ENCODE assay signal across 2 cellular contexts in genomic region chr4:6747690-6748068, GRCh38.
TF ChIP-seq lines count a peak whose summit lies in the region.

No MANE protein-coding gene starts in this region.

TF ChIP-seq in HEK293, 187 proteins besides CTCF, POLR2A, EP300 and RAD21:
- TF ChIP-seq KLF1 (tag by site-specific recombination; IDR thresholded peaks at IDR 0.05) (peak; percentile 75), REPIN1 (tag by site-specific recombination; IDR thresholded peaks at IDR 0.05; ENCODE audit: low read depth) (no peak)

TF ChIP-seq in K562, 482 proteins besides CTCF, POLR2A, EP300 and RAD21:
- TF ChIP-seq ZNF41 (CRISPR knock-in tag; conservative IDR thresholded peaks at IDR 0.05) (no peak), RUNX1 (IDR thresholded peaks at IDR 0.05; ENCODE audit: low read depth) (no peak), HMG20B (CRISPR knock-in tag; IDR thresholded peaks at IDR 0.05) (no peak), TEAD1 (CRISPR knock-in tag; IDR thresholded peaks at IDR 0.05) (no peak), ZFX (CRISPR knock-in tag; IDR thresholded peaks at IDR 0.05) (no peak), HES1 (IDR thresholded peaks at IDR 0.05; ENCODE audit: low read depth) (no peak), ZNF668 (CRISPR knock-in tag; IDR thresholded peaks at IDR 0.05) (no peak), ATF6 (CRISPR knock-in tag; IDR thresholded peaks at IDR 0.05) (no peak), E2F1 (CRISPR knock-in tag; IDR thresholded peaks at IDR 0.05) (no peak), ZNF12 (CRISPR knock-in tag; IDR thresholded peaks at IDR 0.05) (no peak), ZFP30 (CRISPR knock-in tag; IDR thresholded peaks at IDR 0.05; ENCODE audit: borderline replicate concordance) (no peak), PTTG1 (tag; IDR thresholded peaks at IDR 0.05; ENCODE audit: low read depth) (no peak), C11orf30 (IDR thresholded peaks at IDR 0.05; ENCODE audit: low read depth) (no peak), DEAF1 (CRISPR knock-in tag; IDR thresholded peaks at IDR 0.05) (no peak)
- TF ChIP-seq, protein P1, sequence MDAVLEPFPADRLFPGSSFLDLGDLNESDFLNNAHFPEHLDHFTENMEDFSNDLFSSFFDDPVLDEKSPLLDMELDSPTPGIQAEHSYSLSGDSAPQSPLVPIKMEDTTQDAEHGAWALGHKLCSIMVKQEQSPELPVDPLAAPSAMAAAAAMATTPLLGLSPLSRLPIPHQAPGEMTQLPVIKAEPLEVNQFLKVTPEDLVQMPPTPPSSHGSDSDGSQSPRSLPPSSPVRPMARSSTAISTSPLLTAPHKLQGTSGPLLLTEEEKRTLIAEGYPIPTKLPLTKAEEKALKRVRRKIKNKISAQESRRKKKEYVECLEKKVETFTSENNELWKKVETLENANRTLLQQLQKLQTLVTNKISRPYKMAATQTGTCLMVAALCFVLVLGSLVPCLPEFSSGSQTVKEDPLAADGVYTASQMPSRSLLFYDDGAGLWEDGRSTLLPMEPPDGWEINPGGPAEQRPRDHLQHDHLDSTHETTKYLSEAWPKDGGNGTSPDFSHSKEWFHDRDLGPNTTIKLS (IDR thresholded peaks at IDR 0.05; ENCODE audit: borderline replicate concordance, low read depth): no peak
